In genomic region chr1:46134660-46135331, GRCh38 we compare ENCODE assay signal across 2 cellular contexts.
TF ChIP-seq lines count a peak whose summit lies in the region.

No MANE protein-coding gene starts in this region.

TF ChIP-seq in HepG2, 621 proteins besides CTCF, POLR2A, EP300 and RAD21:
- TF ChIP-seq PAX8 (CRISPR knock-in tag; IDR thresholded peaks at IDR 0.05; ENCODE audit: borderline replicate concordance) (no peak), SRSF1 (optimal IDR thresholded peaks at IDR 0.05; ENCODE audit: low read depth, low read length) (no peak), IRF2 (CRISPR knock-in tag; IDR thresholded peaks at IDR 0.05) (no peak)

TF ChIP-seq in SK-N-SH treated with all-trans-retinoic acid at 6 μM for 48 hours, 23 proteins besides CTCF, POLR2A, EP300 and RAD21:
- no peak for TF ChIP-seq TOX (CRISPR knock-in tag; IDR thresholded peaks at IDR 0.05; ENCODE audit: borderline replicate concordance)
- no peak for TF ChIP-seq ZNF8 (CRISPR knock-in tag; IDR thresholded peaks at IDR 0.05)
- TF ChIP-seq RARB (CRISPR knock-in tag; IDR thresholded peaks at IDR 0.05), result no peak
- TF ChIP-seq GLIS3 (CRISPR knock-in tag; IDR thresholded peaks at IDR 0.05), result no peak
- TF ChIP-seq POU6F1 (CRISPR knock-in tag; IDR thresholded peaks at IDR 0.05; ENCODE audit: borderline replicate concordance, low read depth), result no peak
- TF ChIP-seq CSDC2 (CRISPR knock-in tag; IDR thresholded peaks at IDR 0.05), result no peak
- no peak for TF ChIP-seq TSHZ2 (CRISPR knock-in tag; IDR thresholded peaks at IDR 0.05)
- no peak for TF ChIP-seq PPARA (CRISPR knock-in tag; IDR thresholded peaks at IDR 0.05; ENCODE audit: borderline replicate concordance)
- no peak for TF ChIP-seq ISL1 (CRISPR knock-in tag; IDR thresholded peaks at IDR 0.05)
- no peak for TF ChIP-seq ZNF565 (CRISPR knock-in tag; conservative IDR thresholded peaks at IDR 0.05; ENCODE audit: low read depth)
- no peak for TF ChIP-seq ZNF70 (CRISPR knock-in tag; IDR thresholded peaks at IDR 0.05)
- TF ChIP-seq CREB5 (CRISPR knock-in tag; IDR thresholded peaks at IDR 0.05; ENCODE audit: low read depth), result no peak
TF ChIP-seq in SK-N-SH treated with all-trans-retinoic acid at 6 μM for 48 hours: peak in this region for 0.
